In the genomic region with DNA sequence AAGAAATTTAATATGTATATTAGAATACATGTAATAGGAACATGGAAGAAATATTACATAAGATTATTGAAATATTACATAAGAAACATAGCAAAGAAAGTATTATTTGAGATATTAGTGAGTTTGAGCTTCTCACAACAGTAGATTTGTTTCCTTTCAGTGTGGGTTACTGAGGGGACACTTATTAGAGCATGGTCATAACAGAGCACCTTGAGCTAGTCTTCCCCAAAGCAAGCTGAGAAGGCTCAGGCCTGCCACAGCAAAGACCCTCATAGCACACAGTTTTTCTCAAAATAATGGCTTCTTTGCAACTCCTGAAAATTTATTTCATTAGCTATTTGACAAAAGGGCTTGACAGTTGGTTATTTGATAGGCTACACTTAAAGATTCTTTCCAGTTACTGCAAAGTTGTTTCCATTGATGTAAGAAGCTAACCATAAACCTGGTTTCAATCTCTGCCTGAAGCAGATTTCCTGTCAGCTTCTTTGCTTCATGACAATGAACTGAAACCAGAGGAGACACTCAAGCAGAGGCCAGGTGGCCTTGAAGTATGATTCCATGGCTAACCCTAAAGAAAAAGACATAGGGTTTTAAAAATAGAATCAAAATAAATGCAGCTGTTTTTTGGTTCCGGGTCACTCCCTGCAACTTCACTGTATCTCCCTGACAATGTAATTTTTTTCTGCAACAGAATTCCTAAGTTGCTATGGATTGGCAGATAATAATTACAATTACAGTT, we compare ENCODE assay signal across 11 cellular contexts.
DNase-seq lines count a peak whose midpoint lies in the region; ATAC-seq and FAIRE-seq lines count a peak whose summit lies in the region.
"Had no signal": no experiment of that assay in that cellular context is flagged by ENCODE, and none has a peak within 500 bp of the region (broad histone marks: within the 10 kb centered on the region; RNA-seq: fewer than 3 reads in every experiment).

No MANE protein-coding gene starts in this region.

- H3K27me3 Mint-ChIP-seq in activated CD8-positive, alpha-beta T cell treated with anti-CD3 and anti-CD28 coated beads, Interleukin-2, amount 10 ng/mL, durations not matched to agents 7 days and 5 days (ENCODE audit: low read depth) = no peaks in the 10 kb centered on the region

- DNase-seq in GM18507 (ENCODE audit: extremely low spot score, insufficient read length, low read depth) = peak; percentile 7
- DNase-seq in activated CD8-positive, alpha-beta T cell treated with anti-CD3 and anti-CD28 coated beads, Interleukin-2, amount 10 ng/mL, durations not matched to agents 7 days and 5 days = peak; percentile 31
- DNase-seq in NCI-H345 (lab: John Stamatoyannopoulos, UW) = no peak
- DNase-seq in NCI-H774 (lab: John Stamatoyannopoulos, UW) = no peak
- DNase-seq in NAMALWA (ENCODE audit: low spot score) = no peak
- DNase-seq in RCC 7860 (ENCODE audit: low spot score) = no peak
- DNase-seq: activated CD4-positive, alpha-beta T cell treated with anti-CD3 and anti-CD28 coated beads, Interleukin-2, amount 50 U/mL, for 1 hour; heart left ventricle had no signal

- CTCF ChIA-PET in activated CD8-positive, alpha-beta T cell treated with anti-CD3 and anti-CD28 coated beads, Interleukin-2, amount 10 ng/mL, durations not matched to agents 7 days and 5 days (lab: Charles Lee) = interaction anchor here (1.2 to 1.8 kb wide), 4 partner anchors 9 to 110 kb away, joined by 3 to 14 read pairs (median 4); no protein-coding TSS in a partner anchor

- FAIRE-seq in GM18507 (lab: Jason Lieb, UNC) (peak; percentile 84), RCC 7860 (lab: Jason Lieb, UNC) (no peak)

- POLR2A ChIA-PET in activated CD8-positive, alpha-beta T cell treated with anti-CD3 and anti-CD28 coated beads, Interleukin-2, amount 10 ng/mL, durations not matched to agents 7 days and 5 days (lab: Charles Lee) = interaction anchor here (0.6 to 1.6 kb wide), 2 partner anchors 14 to 136 kb away, joined by 3 to 4 read pairs; a partner anchor contains a TSS

- ATAC-seq in GM19452 (IDR thresholded peaks at IDR 0.05; ENCODE audit: unreplicated experiment) (peak; percentile 86), HG03045 (IDR thresholded peaks at IDR 0.05; ENCODE audit: unreplicated experiment) (peak; percentile 76)
- ATAC-seq in activated CD8-positive, alpha-beta T cell treated with anti-CD3 and anti-CD28 coated beads, Interleukin-2, amount 10 ng/mL, durations not matched to agents 7 days and 5 days = peak; percentile 75
- ATAC-seq: heart left ventricle had no signal

- H3K36me3 Mint-ChIP-seq in activated CD8-positive, alpha-beta T cell treated with anti-CD3 and anti-CD28 coated beads, Interleukin-2, amount 10 ng/mL, durations not matched to agents 7 days and 5 days (ENCODE audit: low read depth) = peaks cover 64% of the 10 kb centered on the region

- no peaks in the 10 kb centered on the region for H3K9me3 Mint-ChIP-seq in activated CD8-positive, alpha-beta T cell treated with anti-CD3 and anti-CD28 coated beads, Interleukin-2, amount 10 ng/mL, durations not matched to agents 7 days and 5 days (ENCODE audit: insufficient read depth)
- H3K9me3 Mint-ChIP-seq: neural progenitor cell had no signal

- H3K27ac Mint-ChIP-seq in activated CD8-positive, alpha-beta T cell treated with anti-CD3 and anti-CD28 coated beads, Interleukin-2, amount 10 ng/mL, durations not matched to agents 7 days and 5 days = peak overlapping the region; percentile 37
- H3K27ac Mint-ChIP-seq: neural progenitor cell had no signal

- H3K4me3 Mint-ChIP-seq in activated CD8-positive, alpha-beta T cell treated with anti-CD3 and anti-CD28 coated beads, Interleukin-2, amount 10 ng/mL, durations not matched to agents 7 days and 5 days = no peak overlapping the region
- H3K4me3 Mint-ChIP-seq: neural progenitor cell had no signal

- H3K4me1 Mint-ChIP-seq in activated CD8-positive, alpha-beta T cell treated with anti-CD3 and anti-CD28 coated beads, Interleukin-2, amount 10 ng/mL, durations not matched to agents 7 days and 5 days (ENCODE audit: low read depth) = peaks cover 28% of the 10 kb centered on the region
- H3K4me1 Mint-ChIP-seq: neural progenitor cell had no signal

Comparison
In these comparisons a context has a peak if more than half of its experiments do, and no peak if none do; other contexts are left out.
1. DNase-seq: peak in GM18507 (single experiment) and activated CD8-positive, alpha-beta T cell treated with anti-CD3 and anti-CD28 coated beads, Interleukin-2, amount 10 ng/mL, durations not matched to agents 7 days and 5 days (single experiment); none in NCI-H345 (single experiment), NCI-H774 (single experiment), NAMALWA (single experiment) and RCC 7860 (single experiment).
2. Peak in every context shown above with its lines, with median percentiles within 50 percentile points of each other: ATAC-seq.